8 cellular contexts compared by ENCODE assay signal in genomic region chr20:4925842-4926530, GRCh38.
DNase-seq lines count a peak whose midpoint lies in the region; ATAC-seq and TF ChIP-seq lines count a peak whose summit lies in the region.
"Had no signal": no experiment of that assay in that cellular context is flagged by ENCODE, and none has a peak within 500 bp of the region (broad histone marks: within the 10 kb centered on the region; RNA-seq: fewer than 3 reads in every experiment).

No MANE protein-coding gene starts in this region.

- H3K27ac ChIP-seq in lower lobe of right lung = peak overlapping the region; percentile 32
- H3K27ac ChIP-seq in upper lobe of right lung = peak overlapping the region; percentile 25

- peak; percentile 43 for DNase-seq in NCI-H69 (lab: John Stamatoyannopoulos, UW)
- DNase-seq in lower lobe of right lung = peak; percentile 53
- DNase-seq in upper lobe of right lung = no peak
- no peak for DNase-seq in natural killer cell
- DNase-seq in T-helper 1 cell = no peak

- H3K9me3 ChIP-seq in endocrine pancreas (ENCODE audit: control insufficient read depth, low read length) (no peaks in the 10 kb centered on the region), lower lobe of right lung (no peaks in the 10 kb centered on the region), upper lobe of right lung (no peaks in the 10 kb centered on the region)

- H3K4me3 ChIP-seq in endocrine pancreas (ENCODE audit: control insufficient read depth, insufficient read depth, low read length) = peak overlapping the region; percentile 7
- H3K4me3 ChIP-seq in lower lobe of right lung = no peak overlapping the region
- H3K4me3 ChIP-seq in upper lobe of right lung = no peak overlapping the region

- H3K4me1 Mint-ChIP-seq in natural killer cell = peaks cover 24 to 29% of the 10 kb centered on the region in 2 donors

- H3K4me1 ChIP-seq in endocrine pancreas (ENCODE audit: control insufficient read depth, insufficient read depth, low read length) (peaks cover 12% of the 10 kb centered on the region), lower lobe of right lung (peaks cover 10% of the 10 kb centered on the region), upper lobe of right lung (peaks cover 3% of the 10 kb centered on the region)

- TF ChIP-seq CTCF in lower lobe of right lung (IDR thresholded peaks at IDR 0.05) (no peak), upper lobe of right lung (IDR thresholded peaks at IDR 0.05) (no peak), natural killer cell (IDR thresholded peaks at IDR 0.05) (no peak)

- no peaks in the 10 kb centered on the region for H3K36me3 Mint-ChIP-seq in natural killer cell

- H3K27me3 ChIP-seq in endocrine pancreas (ENCODE audit: control insufficient read depth, insufficient read depth, low read length) = no peaks in the 10 kb centered on the region
- H3K27me3 ChIP-seq in lower lobe of right lung (ENCODE audit: low read depth) = no peaks in the 10 kb centered on the region
- no peaks in the 10 kb centered on the region for H3K27me3 ChIP-seq in upper lobe of right lung

- H3K4me3 Mint-ChIP-seq in natural killer cell = no peak overlapping the region

- H3K9ac ChIP-seq in endocrine pancreas (ENCODE audit: control insufficient read depth, insufficient read depth, low read length) = no peak overlapping the region

- no peaks in the 10 kb centered on the region for H3K36me3 ChIP-seq in endocrine pancreas (ENCODE audit: control insufficient read depth, insufficient read depth, low read length)
- H3K36me3 ChIP-seq in lower lobe of right lung = peaks cover 4% of the 10 kb centered on the region
- peaks cover 13% of the 10 kb centered on the region for H3K36me3 ChIP-seq in upper lobe of right lung

- H3K27me3 Mint-ChIP-seq in natural killer cell (ENCODE audit: low read depth in 2 of 2) = no peaks in the 10 kb centered on the region
- H3K27me3 Mint-ChIP-seq: progenitor cell of endocrine pancreas had no signal

- H3K9me3 Mint-ChIP-seq in natural killer cell = no peaks in the 10 kb centered on the region

- ATAC-seq in lower lobe of right lung (peak in 1 of 2 donors; percentile 50), upper lobe of right lung (no peak), natural killer cell (no peak), GM18867 (IDR thresholded peaks at IDR 0.05; ENCODE audit: unreplicated experiment) (no peak)

- intact Hi-C loops in lower lobe of right lung (cut with DNase I) = no loop called here
- intact Hi-C loops in upper lobe of right lung (cut with DNase I) = no loop called here
- intact Hi-C loops in natural killer cell (cut with micrococcal nuclease) = no loop called here

- no peak overlapping the region for H3K27ac Mint-ChIP-seq in natural killer cell

Comparison
In these comparisons a context has a peak if more than half of its experiments do, and no peak if none do; other contexts are left out.
1. DNase-seq: peak in NCI-H69 (single experiment) and lower lobe of right lung (single experiment); none in upper lobe of right lung (single experiment), natural killer cell (single experiment) and T-helper 1 cell (0 of 5).